In the genomic region with DNA sequence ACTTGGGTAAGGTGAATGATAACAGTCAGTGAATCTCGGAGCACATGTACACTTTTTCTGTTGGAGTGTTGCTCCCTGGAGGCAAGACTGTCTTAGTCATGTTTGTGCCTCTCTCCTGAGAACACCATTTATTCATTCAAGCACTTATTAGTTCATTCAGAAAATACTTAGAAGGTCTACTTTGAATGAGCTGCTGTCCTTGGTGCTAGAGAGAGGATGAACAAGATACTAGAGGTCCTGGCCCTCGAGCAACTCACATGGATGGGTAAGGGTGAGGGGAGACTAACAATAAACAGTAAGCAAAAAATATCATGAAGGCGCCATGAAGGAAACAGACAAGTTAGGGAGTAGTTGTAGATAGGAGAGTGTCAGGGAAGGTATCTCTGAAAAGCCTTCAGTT, we compare ENCODE assay signal across 1 cellular context.
TF ChIP-seq lines count a peak whose summit lies in the region.

No MANE protein-coding gene starts in this region.

TF ChIP-seq in HepG2, 621 proteins besides CTCF, POLR2A, EP300 and RAD21:
- 0 out of 2 replicates have a peak, but pooled peaks have one; percentile 45 for TF ChIP-seq ZSCAN9 (CRISPR knock-in tag; IDR thresholded peaks at IDR 0.05; ENCODE audit: borderline replicate concordance)
- TF ChIP-seq, protein P1, sequence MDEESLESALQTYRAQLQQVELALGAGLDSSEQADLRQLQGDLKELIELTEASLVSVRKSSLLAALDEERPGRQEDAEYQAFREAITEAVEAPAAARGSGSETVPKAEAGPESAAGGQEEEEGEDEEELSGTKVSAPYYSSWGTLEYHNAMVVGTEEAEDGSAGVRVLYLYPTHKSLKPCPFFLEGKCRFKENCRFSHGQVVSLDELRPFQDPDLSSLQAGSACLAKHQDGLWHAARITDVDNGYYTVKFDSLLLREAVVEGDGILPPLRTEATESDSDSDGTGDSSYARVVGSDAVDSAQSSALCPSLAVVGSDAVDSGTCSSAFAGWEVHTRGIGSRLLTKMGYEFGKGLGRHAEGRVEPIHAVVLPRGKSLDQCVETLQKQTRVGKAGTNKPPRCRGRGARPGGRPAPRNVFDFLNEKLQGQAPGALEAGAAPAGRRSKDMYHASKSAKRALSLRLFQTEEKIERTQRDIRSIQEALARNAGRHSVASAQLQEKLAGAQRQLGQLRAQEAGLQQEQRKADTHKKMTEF (CRISPR knock-in tag; IDR thresholded peaks at IDR 0.05): 0 out of 2 replicates have a peak, but pooled peaks have one; percentile 22
- TF ChIP-seq, protein P2, sequence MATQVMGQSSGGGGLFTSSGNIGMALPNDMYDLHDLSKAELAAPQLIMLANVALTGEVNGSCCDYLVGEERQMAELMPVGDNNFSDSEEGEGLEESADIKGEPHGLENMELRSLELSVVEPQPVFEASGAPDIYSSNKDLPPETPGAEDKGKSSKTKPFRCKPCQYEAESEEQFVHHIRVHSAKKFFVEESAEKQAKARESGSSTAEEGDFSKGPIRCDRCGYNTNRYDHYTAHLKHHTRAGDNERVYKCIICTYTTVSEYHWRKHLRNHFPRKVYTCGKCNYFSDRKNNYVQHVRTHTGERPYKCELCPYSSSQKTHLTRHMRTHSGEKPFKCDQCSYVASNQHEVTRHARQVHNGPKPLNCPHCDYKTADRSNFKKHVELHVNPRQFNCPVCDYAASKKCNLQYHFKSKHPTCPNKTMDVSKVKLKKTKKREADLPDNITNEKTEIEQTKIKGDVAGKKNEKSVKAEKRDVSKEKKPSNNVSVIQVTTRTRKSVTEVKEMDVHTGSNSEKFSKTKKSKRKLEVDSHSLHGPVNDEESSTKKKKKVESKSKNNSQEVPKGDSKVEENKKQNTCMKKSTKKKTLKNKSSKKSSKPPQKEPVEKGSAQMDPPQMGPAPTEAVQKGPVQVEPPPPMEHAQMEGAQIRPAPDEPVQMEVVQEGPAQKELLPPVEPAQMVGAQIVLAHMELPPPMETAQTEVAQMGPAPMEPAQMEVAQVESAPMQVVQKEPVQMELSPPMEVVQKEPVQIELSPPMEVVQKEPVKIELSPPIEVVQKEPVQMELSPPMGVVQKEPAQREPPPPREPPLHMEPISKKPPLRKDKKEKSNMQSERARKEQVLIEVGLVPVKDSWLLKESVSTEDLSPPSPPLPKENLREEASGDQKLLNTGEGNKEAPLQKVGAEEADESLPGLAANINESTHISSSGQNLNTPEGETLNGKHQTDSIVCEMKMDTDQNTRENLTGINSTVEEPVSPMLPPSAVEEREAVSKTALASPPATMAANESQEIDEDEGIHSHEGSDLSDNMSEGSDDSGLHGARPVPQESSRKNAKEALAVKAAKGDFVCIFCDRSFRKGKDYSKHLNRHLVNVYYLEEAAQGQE (IDR thresholded peaks at IDR 0.05; ENCODE audit: borderline replicate concordance in 1 of 2, low read depth in 1 of 2, low read length in 2 of 2): peak; percentile 54 to 95
- peak; percentile 33; the same call in 1 of the 2 replicates for TF ChIP-seq SAP130 (CRISPR knock-in tag; IDR thresholded peaks at IDR 0.05; ENCODE audit: low read depth)
- peak; percentile 25; the same call in 1 of the 2 replicates for TF ChIP-seq HDAC2 (CRISPR knock-in tag; IDR thresholded peaks at IDR 0.05)
- TF ChIP-seq MIER2 (CRISPR knock-in tag; IDR thresholded peaks at IDR 0.05): peak; percentile 96
- no peak for TF ChIP-seq HNRNPK (IDR thresholded peaks at IDR 0.05; ENCODE audit: low read depth, low read length, poor library complexity, severe bottlenecking)
- TF ChIP-seq HOXA5 (CRISPR knock-in tag; IDR thresholded peaks at IDR 0.05): no peak
- TF ChIP-seq EHMT2 (IDR thresholded peaks at IDR 0.05; ENCODE audit: borderline replicate concordance, low read depth, low read length): peak; percentile 90
- peak; percentile 64; the same call in 1 of the 2 replicates for TF ChIP-seq WIZ (CRISPR knock-in tag; IDR thresholded peaks at IDR 0.05)
- no peak for TF ChIP-seq ZNF780A (CRISPR knock-in tag; IDR thresholded peaks at IDR 0.05)
- TF ChIP-seq TAF15 (IDR thresholded peaks at IDR 0.05; ENCODE audit: low read depth, low read length, poor library complexity, severe bottlenecking): no peak
- TF ChIP-seq MZF1 (CRISPR knock-in tag; IDR thresholded peaks at IDR 0.05; ENCODE audit: borderline replicate concordance): no peak
- 0 out of 2 replicates have a peak, but pooled peaks have one; percentile 25 for TF ChIP-seq IRF2 (CRISPR knock-in tag; IDR thresholded peaks at IDR 0.05)
- 0 out of 2 replicates have a peak, but pooled peaks have one; percentile 36 for TF ChIP-seq ZFP36L1 (CRISPR knock-in tag; IDR thresholded peaks at IDR 0.05)
